Comparison of ENCODE assay signal across 21 cellular contexts in the genomic region with DNA sequence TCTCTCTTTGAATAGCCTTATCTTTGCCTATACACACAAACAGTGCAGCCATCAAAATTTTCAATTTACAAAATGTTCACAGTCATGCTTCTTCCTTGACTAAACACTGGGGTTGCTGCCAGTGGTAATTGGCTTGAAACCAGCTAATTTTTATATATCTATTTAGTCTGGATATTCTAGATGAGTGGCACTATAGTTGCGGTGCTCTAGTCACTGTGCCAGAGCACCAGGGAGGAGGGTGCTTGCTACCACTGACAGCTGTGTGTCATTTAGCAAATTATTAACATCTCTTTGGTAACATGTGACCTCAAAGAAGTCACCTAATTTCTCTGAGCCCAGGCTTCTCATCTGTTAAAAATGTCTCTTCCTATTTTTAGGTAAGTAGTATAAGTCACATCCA.
DNase-seq lines count a peak whose midpoint lies in the region; ATAC-seq, FAIRE-seq and TF ChIP-seq lines count a peak whose summit lies in the region.
"Had no signal": no experiment of that assay in that cellular context is flagged by ENCODE, and none has a peak within 500 bp of the region (broad histone marks: within the 10 kb centered on the region; RNA-seq: fewer than 3 reads in every experiment).

No MANE protein-coding gene starts in this region.

- DNase-seq in COLO668 (lab: John Stamatoyannopoulos, UW; ENCODE audit: unreplicated experiment), result peak; percentile 18
- DNase-seq in HFFc6, result peak; percentile 45
- peak; percentile 68 for DNase-seq in RCC 7860 (ENCODE audit: low spot score)
- no peak for DNase-seq in superior temporal gyrus (ENCODE audit: extremely low spot score)
- DNase-seq in HTR-8/SVneo (ENCODE audit: insufficient read length, low spot score), result no peak
- no peak for DNase-seq in GM10266 (ENCODE audit: extremely low spot score)
- DNase-seq: activated CD4-positive, alpha-beta T cell treated with anti-CD3 and anti-CD28 coated beads, Interleukin-2, amount 10 ng/mL, durations not matched to agents 24 days and 14 days; brain microvascular endothelial cell; foreskin melanocyte; GOT3; left colon; midbrain; NCI-H510A; retina; SHP77 treated with DMSO at 0.1 percent for 48 hours; stimulated activated CD4-positive, alpha-beta T cell treated with anti-CD3 and anti-CD28 coated beads, Interleukin-15, amount 100 ng/mL, for 24 hours had no signal

- peak overlapping the region; percentile 7 for H3K27ac ChIP-seq in muscle layer of colon (ENCODE audit: low read depth, low read length)
- H3K27ac ChIP-seq: brain microvascular endothelial cell, neural progenitor cell, thoracic aorta had no signal

- H3K4me3 Mint-ChIP-seq in HFFc6, result peak overlapping the region; percentile 20; the same call in 1 of the 2 replicates
- H3K4me3 Mint-ChIP-seq: activated CD4-positive, alpha-beta T cell treated with anti-CD3 and anti-CD28 coated beads, Interleukin-2, amount 10 ng/mL, durations not matched to agents 24 days and 14 days; neural progenitor cell had no signal

- no peak for ATAC-seq in HG03039 (IDR thresholded peaks at IDR 0.05; ENCODE audit: unreplicated experiment)
- ATAC-seq: left colon had no signal

- H3K4me1 Mint-ChIP-seq in HFFc6 (ENCODE audit: low read depth), result peaks cover 93% of the 10 kb centered on the region
- H3K4me1 Mint-ChIP-seq: activated CD4-positive, alpha-beta T cell treated with anti-CD3 and anti-CD28 coated beads, Interleukin-2, amount 10 ng/mL, durations not matched to agents 24 days and 14 days had no signal

- H3K4me1 ChIP-seq in muscle layer of colon (ENCODE audit: insufficient read depth, low read length), result peaks cover 91% of the 10 kb centered on the region

- peaks cover 45% of the 10 kb centered on the region for H3K36me3 Mint-ChIP-seq in HFFc6 (ENCODE audit: low read depth)

- H3K36me3 ChIP-seq in muscle layer of colon (ENCODE audit: insufficient read depth, low read length), result peaks cover 26% of the 10 kb centered on the region
- H3K36me3 ChIP-seq: brain microvascular endothelial cell, neural progenitor cell, thoracic aorta had no signal

- FAIRE-seq in RCC 7860 (lab: Jason Lieb, UNC), result peak; percentile 91
- no peak for FAIRE-seq in HTR-8/SVneo (lab: Jason Lieb, UNC)
- FAIRE-seq: endothelial cell of umbilical vein had no signal

- no peak overlapping the region for H3K9ac ChIP-seq in muscle layer of colon (ENCODE audit: low read length)
- H3K9ac ChIP-seq: neural progenitor cell had no signal

- TF ChIP-seq CTCF in HFFc6 (IDR thresholded peaks at IDR 0.05), result no peak
- TF ChIP-seq CTCF in GM10266 (IDR thresholded peaks at IDR 0.05; ENCODE audit: control insufficient read depth, insufficient read depth, low read depth, missing control alignments), result no peak

- peaks cover 2% of the 10 kb centered on the region for H3K27me3 Mint-ChIP-seq in HFFc6 (ENCODE audit: insufficient read depth)
- H3K27me3 Mint-ChIP-seq: activated CD4-positive, alpha-beta T cell treated with anti-CD3 and anti-CD28 coated beads, Interleukin-2, amount 10 ng/mL, durations not matched to agents 24 days and 14 days had no signal

- no peaks in the 10 kb centered on the region for H3K27me3 ChIP-seq in muscle layer of colon (ENCODE audit: control insufficient read depth in 1 of 2, insufficient read depth in 2 of 2, low read length in 2 of 2)
- H3K27me3 ChIP-seq: brain microvascular endothelial cell, neural progenitor cell had no signal

- H3K9me3 ChIP-seq in muscle layer of colon (ENCODE audit: low read length), result no peaks in the 10 kb centered on the region
- H3K9me3 ChIP-seq: thoracic aorta had no signal

- no peak overlapping the region for H3K4me3 ChIP-seq in muscle layer of colon (ENCODE audit: low read depth in 1 of 2, low read length in 2 of 2)
- H3K4me3 ChIP-seq: neural progenitor cell, thoracic aorta had no signal

- no peaks in the 10 kb centered on the region for H3K9me3 Mint-ChIP-seq in HFFc6
- H3K9me3 Mint-ChIP-seq: activated CD4-positive, alpha-beta T cell treated with anti-CD3 and anti-CD28 coated beads, Interleukin-2, amount 10 ng/mL, durations not matched to agents 24 days and 14 days; neural progenitor cell had no signal

- peak overlapping the region; percentile 55 for H3K27ac Mint-ChIP-seq in HFFc6
- H3K27ac Mint-ChIP-seq: activated CD4-positive, alpha-beta T cell treated with anti-CD3 and anti-CD28 coated beads, Interleukin-2, amount 10 ng/mL, durations not matched to agents 24 days and 14 days; neural progenitor cell had no signal

Comparison
In these comparisons a context has a peak if more than half of its experiments do, and no peak if none do; other contexts are left out.
1. DNase-seq: peak in COLO668 (single experiment), HFFc6 (single experiment) and RCC 7860 (single experiment); none in superior temporal gyrus (single experiment), HTR-8/SVneo (single experiment) and GM10266 (single experiment).